ENCODE assay signal across 15 cellular contexts in the genomic region with DNA sequence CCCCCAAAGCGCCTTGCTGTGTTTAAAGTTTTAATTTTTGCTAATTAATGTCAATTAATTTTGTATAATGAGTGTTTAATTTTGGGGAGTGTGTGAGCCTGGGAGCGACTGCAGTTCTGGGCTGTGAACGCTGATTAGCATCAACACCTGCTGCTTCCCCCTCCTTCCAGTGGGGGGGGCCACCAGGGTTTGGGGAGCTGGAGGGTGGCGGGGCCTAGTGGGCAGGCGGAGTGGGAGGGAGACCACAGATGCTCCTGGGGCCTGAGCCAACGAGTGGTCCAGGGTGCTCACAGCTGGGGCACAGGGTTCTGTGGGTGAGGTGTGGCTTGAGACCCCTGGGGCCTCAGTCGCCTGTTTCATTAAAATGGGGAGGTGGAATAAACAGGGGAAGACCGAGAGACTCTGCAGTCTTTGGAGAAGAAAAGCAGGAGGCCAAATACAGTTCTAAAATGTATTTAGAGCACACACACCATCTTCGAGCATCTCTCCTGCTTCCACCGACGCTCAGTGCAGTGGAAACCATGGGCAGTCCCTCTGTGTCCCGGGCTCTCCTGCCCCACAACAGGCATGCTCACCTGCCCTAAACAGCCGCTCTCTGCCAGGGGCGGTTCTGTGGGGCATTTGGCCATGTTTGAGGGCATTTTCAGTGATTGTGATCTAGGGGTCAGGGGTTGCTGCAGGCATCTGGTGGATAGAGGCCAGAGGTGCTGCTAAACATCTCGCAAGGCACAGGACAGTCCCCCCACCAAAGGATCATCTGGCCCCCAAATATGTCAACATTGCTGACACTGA. TPM values are rescaled to one million over a fixed set of nuclear protein-coding genes. Genes with fewer than 3 reads are reported as not detected.
DNase-seq lines count a peak whose midpoint lies in the region; ATAC-seq and TF ChIP-seq lines count a peak whose summit lies in the region.
"Had no signal": no experiment of that assay in that cellular context is flagged by ENCODE, and none has a peak within 500 bp of the region (broad histone marks: within the 10 kb centered on the region; RNA-seq: fewer than 3 reads in every experiment).

No MANE protein-coding gene starts in this region.

- H3K27ac Mint-ChIP-seq in chondrocyte (ENCODE audit: unreplicated experiment), result no peak overlapping the region
- no peak overlapping the region for H3K27ac Mint-ChIP-seq in activated CD4-positive, alpha-beta memory T cell treated with anti-CD3 and anti-CD28 coated beads, Interleukin-2, amount 10 ng/mL, durations not matched to agents 7 days and 5 days
- H3K27ac Mint-ChIP-seq: HFFc6 had no signal

- ATAC-seq in Right ventricle myocardium inferior, result no peak
- ATAC-seq in left cardiac atrium, result no peak
- peak; percentile 14 for ATAC-seq in HG03066 (IDR thresholded peaks at IDR 0.05; ENCODE audit: low read depth, unreplicated experiment)

- H4K20me1 ChIP-seq in osteoblast (ENCODE audit: insufficient read depth, low read length) (peaks cover 5% of the 10 kb centered on the region), mammary epithelial cell (ENCODE audit: insufficient read depth, low read length) (no peaks in the 10 kb centered on the region)

- CTCF ChIA-PET in mammary epithelial cell (lab: Charles Lee; ENCODE audit: low non-redundant PET), result interaction anchor here (0.6 to 1.4 kb wide), 2 partner anchors 77 to 79 kb away, joined by 3 to 31 read pairs; no protein-coding TSS in a partner anchor
- CTCF ChIA-PET in activated CD4-positive, alpha-beta memory T cell treated with anti-CD3 and anti-CD28 coated beads, Interleukin-2, amount 10 ng/mL, durations not matched to agents 7 days and 5 days (lab: Charles Lee), result interaction anchor here (1.0 to 6.0 kb wide), 16 partner anchors 11 to 108 kb away, joined by 3 to 171 read pairs (median 4); a partner anchor contains a TSS

- BruUV-seq in mammary epithelial cell (replicated peaks; lab: Mats Ljungman, UMichigan), result no TSS peak

- no peaks in the 10 kb centered on the region for H3K9me3 Mint-ChIP-seq in chondrocyte (ENCODE audit: low read depth)
- H3K9me3 Mint-ChIP-seq in activated CD4-positive, alpha-beta memory T cell treated with anti-CD3 and anti-CD28 coated beads, Interleukin-2, amount 10 ng/mL, durations not matched to agents 7 days and 5 days, result no peaks in the 10 kb centered on the region
- H3K9me3 Mint-ChIP-seq: HFFc6 had no signal

- no peaks in the 10 kb centered on the region for H3K79me2 ChIP-seq in osteoblast (ENCODE audit: insufficient read depth, low read length)
- no peaks in the 10 kb centered on the region for H3K79me2 ChIP-seq in mammary epithelial cell (ENCODE audit: insufficient read depth, low read length)

- H3K4me2 ChIP-seq in osteoblast (ENCODE audit: insufficient read depth, low read length) (no peak overlapping the region), mammary epithelial cell (ENCODE audit: insufficient read depth, low read depth, low read length) (no peak overlapping the region)
- H3K4me2 ChIP-seq: SK-N-SH had no signal

- POLR2A ChIA-PET in activated CD4-positive, alpha-beta memory T cell treated with anti-CD3 and anti-CD28 coated beads, Interleukin-2, amount 10 ng/mL, durations not matched to agents 7 days and 5 days (lab: Charles Lee), result interaction anchor here (1.1 kb wide), 1 partner anchor 79 kb away, joined by 8 read pairs; no protein-coding TSS in a partner anchor

- peaks cover 4% of the 10 kb centered on the region for H3K36me3 Mint-ChIP-seq in chondrocyte (ENCODE audit: low read depth)
- H3K36me3 Mint-ChIP-seq in activated CD4-positive, alpha-beta memory T cell treated with anti-CD3 and anti-CD28 coated beads, Interleukin-2, amount 10 ng/mL, durations not matched to agents 7 days and 5 days (ENCODE audit: low read depth), result no peaks in the 10 kb centered on the region

- H3K4me1 Mint-ChIP-seq in chondrocyte (ENCODE audit: low read depth), result no peaks in the 10 kb centered on the region
- no peaks in the 10 kb centered on the region for H3K4me1 Mint-ChIP-seq in activated CD4-positive, alpha-beta memory T cell treated with anti-CD3 and anti-CD28 coated beads, Interleukin-2, amount 10 ng/mL, durations not matched to agents 7 days and 5 days

- H2AFZ ChIP-seq in osteoblast (ENCODE audit: low read length), result no peak overlapping the region
- no peak overlapping the region for H2AFZ ChIP-seq in mammary epithelial cell (ENCODE audit: low read depth, low read length)

- dilution Hi-C loops in mammary epithelial cell (cut with HindIII; ENCODE audit: low sequenced_read_pairs), result no loop called here

- H3K36me3 ChIP-seq in osteoblast (ENCODE audit: insufficient read depth, low read length) (no peaks in the 10 kb centered on the region), mammary epithelial cell (ENCODE audit: insufficient read depth, low read length) (no peaks in the 10 kb centered on the region)

- DNase-seq in Right ventricle myocardium inferior (ENCODE audit: missing footprints) (peak; percentile 26), left cardiac atrium (no peak), chondrocyte (ENCODE audit: low spot score) (peak; percentile 79), osteoblast (ENCODE audit: insufficient read length, low spot score, missing footprints) (peak; percentile 72), mammary epithelial cell (no peak), NCI-H2029 (lab: John Stamatoyannopoulos, UW) (no peak)
- no peak for DNase-seq in activated CD4-positive, alpha-beta memory T cell treated with anti-CD3 and anti-CD28 coated beads, Interleukin-2, amount 10 ng/mL, durations not matched to agents 7 days and 5 days
- DNase-seq: GOT3, NCI-H524 treated with DMSO at 0.1 percent for 48 hours had no signal

- no peak overlapping the region for H3K4me3 Mint-ChIP-seq in chondrocyte (ENCODE audit: unreplicated experiment)
- no peak overlapping the region for H3K4me3 Mint-ChIP-seq in activated CD4-positive, alpha-beta memory T cell treated with anti-CD3 and anti-CD28 coated beads, Interleukin-2, amount 10 ng/mL, durations not matched to agents 7 days and 5 days
- H3K4me3 Mint-ChIP-seq: CD14-positive monocyte, HFFc6 had no signal

- H3K27me3 ChIP-seq in osteoblast (ENCODE audit: insufficient read depth, low read length) (no peaks in the 10 kb centered on the region), mammary epithelial cell (ENCODE audit: insufficient read depth, low read length) (no peaks in the 10 kb centered on the region)

- no peaks in the 10 kb centered on the region for H3K27me3 Mint-ChIP-seq in chondrocyte (ENCODE audit: low read depth)
- H3K27me3 Mint-ChIP-seq in activated CD4-positive, alpha-beta memory T cell treated with anti-CD3 and anti-CD28 coated beads, Interleukin-2, amount 10 ng/mL, durations not matched to agents 7 days and 5 days, result peaks cover 22% of the 10 kb centered on the region

- no peak overlapping the region for H3K4me3 ChIP-seq in osteoblast (ENCODE audit: insufficient read depth, low read length)
- no peak overlapping the region for H3K4me3 ChIP-seq in mammary epithelial cell (replicated peaks in 1 of 3; ENCODE audit: insufficient read depth in 1 of 3, low read depth in 2 of 3, low read length in 3 of 3)

- H3K9ac ChIP-seq in mammary epithelial cell (ENCODE audit: insufficient read depth, low read length), result no peak overlapping the region
- H3K9ac ChIP-seq: SK-N-SH had no signal

- H3K9me3 ChIP-seq in osteoblast (ENCODE audit: low read depth, low read length) (no peaks in the 10 kb centered on the region), mammary epithelial cell (replicated peaks; ENCODE audit: insufficient read depth, low read length) (no peaks in the 10 kb centered on the region)
- H3K9me3 ChIP-seq: SK-N-SH had no signal

- WGBS in mammary epithelial cell (ENCODE audit: low coverage, missing lambda C conversion rate), result 92% methylated on average over 11 of the region's 15 CpGs

- TF ChIP-seq CTCF in chondrocyte (IDR thresholded peaks at IDR 0.05) (no peak), osteoblast (IDR thresholded peaks at IDR 0.05; ENCODE audit: extremely low read depth, low read depth, low read length) (no peak), mammary epithelial cell (conservative IDR thresholded peaks at IDR 0.05 in 1 of 2, IDR thresholded peaks at IDR 0.05 in 1 of 2; ENCODE audit: extremely low read depth in 1 of 2, insufficient read depth in 1 of 2, low read depth in 1 of 2, low read length in 2 of 2) (no peak)

- intact Hi-C loops in Right ventricle myocardium inferior (cut with DNase I) (loop anchor here (2.0 kb wide), 1 partner anchor 80 kb away; no protein-coding TSS in a partner anchor), left cardiac atrium (cut with DNase I) (loop anchor here in 1 of 2 donors (5.0 kb wide), 1 partner anchor 81 kb away; no protein-coding TSS in a partner anchor), mammary epithelial cell (cut with micrococcal nuclease) (loop anchor here (1.0 to 5.0 kb wide), 2 partner anchors 81 to 204 kb away; no protein-coding TSS in a partner anchor)

- no peaks in the 10 kb centered on the region for H3K4me1 ChIP-seq in osteoblast (ENCODE audit: insufficient read depth, low read length)
- no peaks in the 10 kb centered on the region for H3K4me1 ChIP-seq in mammary epithelial cell (ENCODE audit: insufficient read depth, low read length)

- H3K27ac ChIP-seq in osteoblast (ENCODE audit: low read depth, low read length) (no peak overlapping the region), mammary epithelial cell (ENCODE audit: insufficient read depth, low read depth, low read length) (no peak overlapping the region)
- H3K27ac ChIP-seq: HL-60 had no signal

- in situ Hi-C loops in mammary epithelial cell (cut with MboI; ENCODE audit: low sequenced_read_pairs in 2 of 2), result loop anchor here (5.0 kb wide), 1 partner anchor 81 kb away; no protein-coding TSS in a partner anchor

RNA-seq across cellular contexts. Expression of a gene that starts 55.6 kb away (rescaled TPM):
- total RNA-seq in Right ventricle myocardium inferior (not detected), left cardiac atrium (not detected), chondrocyte (not detected in 3 replicates), osteoblast (not detected in 2 replicates), mammary epithelial cell (not detected)
- polyA plus RNA-seq in mammary epithelial cell, result not detected
- 0.31 TPM for polyA minus RNA-seq in mammary epithelial cell
- total RNA-seq in activated CD4-positive, alpha-beta memory T cell treated with anti-CD3 and anti-CD28 coated beads, Interleukin-2, amount 10 ng/mL, durations not matched to agents 7 days and 5 days, result not detected
- total RNA-seq: HFFc6 had no signal
- polyA plus RNA-seq: AG04450, CD14-positive monocyte, SK-N-SH had no signal

Comparison
In these comparisons a context has a peak if more than half of its experiments do, and no peak if none do; other contexts are left out.
1. DNase-seq: peak in Right ventricle myocardium inferior (single experiment), chondrocyte (single experiment) and osteoblast (single experiment); none in left cardiac atrium (single experiment), mammary epithelial cell (single experiment), activated CD4-positive, alpha-beta memory T cell treated with anti-CD3 and anti-CD28 coated beads, Interleukin-2, amount 10 ng/mL, durations not matched to agents 7 days and 5 days (single experiment) and NCI-H2029 (single experiment).